Comparison of ENCODE assay signal across 1 cellular context in genomic region chr2:100814453-100814852, GRCh38.
TF ChIP-seq lines count a peak whose summit lies in the region.

No MANE protein-coding gene starts in this region.

TF ChIP-seq in HepG2, 621 proteins besides CTCF, POLR2A, EP300 and RAD21 (continued from another document and continues in another):
- TF ChIP-seq ZNF574 (CRISPR knock-in tag; IDR thresholded peaks at IDR 0.05) (no peak), ZNF577 (CRISPR knock-in tag; IDR thresholded peaks at IDR 0.05; ENCODE audit: borderline replicate concordance, low read depth) (no peak), HOXA9 (CRISPR knock-in tag; IDR thresholded peaks at IDR 0.05; ENCODE audit: borderline replicate concordance) (no peak), HMG20B (CRISPR knock-in tag; conservative IDR thresholded peaks at IDR 0.05) (no peak), ZBED4 (CRISPR knock-in tag; IDR thresholded peaks at IDR 0.05; ENCODE audit: borderline replicate concordance) (peak; percentile 57; the same call in 1 of the 2 replicates), BRF2 (CRISPR knock-in tag; IDR thresholded peaks at IDR 0.05) (no peak), ZNF709 (CRISPR knock-in tag; IDR thresholded peaks at IDR 0.05) (no peak), TOPORS (CRISPR knock-in tag; IDR thresholded peaks at IDR 0.05) (no peak), ZNF451 (CRISPR knock-in tag; IDR thresholded peaks at IDR 0.05) (no peak; the same call in 1 of the 2 replicates), NCOA1 (CRISPR knock-in tag; IDR thresholded peaks at IDR 0.05) (no peak), ZNF670 (CRISPR knock-in tag; IDR thresholded peaks at IDR 0.05; ENCODE audit: borderline replicate concordance) (no peak), CENPT (CRISPR knock-in tag; IDR thresholded peaks at IDR 0.05; ENCODE audit: low read depth) (no peak), ZNF33A (CRISPR knock-in tag; IDR thresholded peaks at IDR 0.05; ENCODE audit: borderline replicate concordance) (no peak), ZC3H13 (CRISPR knock-in tag; IDR thresholded peaks at IDR 0.05) (no peak), MED13 (CRISPR knock-in tag; IDR thresholded peaks at IDR 0.05) (no peak), ZFP41 (CRISPR knock-in tag; IDR thresholded peaks at IDR 0.05; ENCODE audit: borderline replicate concordance) (no peak), BRD4 (CRISPR knock-in tag; IDR thresholded peaks at IDR 0.05) (no peak), ZNF546 (CRISPR knock-in tag; conservative IDR thresholded peaks at IDR 0.05) (no peak), PRDM4 (CRISPR knock-in tag; IDR thresholded peaks at IDR 0.05; ENCODE audit: borderline replicate concordance) (no peak), ZNF512B (CRISPR knock-in tag; IDR thresholded peaks at IDR 0.05; ENCODE audit: borderline replicate concordance) (no peak), PITX1 (CRISPR knock-in tag; IDR thresholded peaks at IDR 0.05) (no peak), ZSCAN30 (CRISPR knock-in tag; IDR thresholded peaks at IDR 0.05) (no peak), ZBTB10 (CRISPR knock-in tag; IDR thresholded peaks at IDR 0.05; ENCODE audit: borderline replicate concordance) (no peak), SMC3 (IDR thresholded peaks at IDR 0.05; ENCODE audit: low read length) (peak; percentile 43), MTA1 (CRISPR knock-in tag; IDR thresholded peaks at IDR 0.05; ENCODE audit: borderline replicate concordance) (no peak), MNT (IDR thresholded peaks at IDR 0.05) (no peak), MEIS1 (CRISPR knock-in tag; IDR thresholded peaks at IDR 0.05; ENCODE audit: borderline replicate concordance) (no peak), ZSCAN31 (CRISPR knock-in tag; IDR thresholded peaks at IDR 0.05; ENCODE audit: low read depth) (no peak), ZNF160 (CRISPR knock-in tag; IDR thresholded peaks at IDR 0.05) (no peak), ZNF280D (CRISPR knock-in tag; IDR thresholded peaks at IDR 0.05) (0 out of 2 replicates have a peak, but pooled peaks have one; percentile 44), JUNB (CRISPR knock-in tag; IDR thresholded peaks at IDR 0.05; ENCODE audit: borderline replicate concordance) (no peak), ZNF121 (CRISPR knock-in tag; IDR thresholded peaks at IDR 0.05) (peak; percentile 49; the same call in 1 of the 2 replicates), ZNF30 (CRISPR knock-in tag; IDR thresholded peaks at IDR 0.05) (no peak), EZH2 (conservative IDR thresholded peaks at IDR 0.05; ENCODE audit: low read depth, low read length) (no peak), SRY (CRISPR knock-in tag; IDR thresholded peaks at IDR 0.05) (no peak)
